In genomic region chr7:56040691-56041090, GRCh38 we compare ENCODE assay signal across 28 cellular contexts. TPM values are rescaled to one million over a fixed set of nuclear protein-coding genes. Genes with fewer than 3 reads are reported as not detected.
"Had no signal": no experiment of that assay in that cellular context is flagged by ENCODE, and none has a peak within 500 bp of the region (broad histone marks: within the 10 kb centered on the region; RNA-seq: fewer than 3 reads in every experiment).

No MANE protein-coding gene starts in this region.

- H3K4me1 Mint-ChIP-seq: brain; central memory CD8-positive, alpha-beta T cell; stimulated activated naive B cell treated with anti-CD40 and anti-IgM and Interleukin-4, amounts not matched to agents 10 μg/mL and 1 μg/mL and 100 μg/mL, for 72 hours had no signal

- DNase-seq: activated CD4-positive, alpha-beta memory T cell treated with anti-CD3 and anti-CD28 coated beads for 36 hours; activated CD4-positive, alpha-beta T cell treated with anti-CD3 and anti-CD28 coated beads for 48 hours; activated gamma-delta T cell; activated naive CD4-positive, alpha-beta T cell treated with anti-CD3 and anti-CD28 coated beads, Interleukin-2, amount 50 U/mL, for 16 hours; aorta; effector memory CD4-positive, alpha-beta T cell; hypothalamus; midbrain; stimulated activated CD4-positive, alpha-beta T cell treated with anti-CD3 and anti-CD28 coated beads, Interleukin-2, amount 100 ng/mL, for 48 hours; stimulated activated CD8-positive, alpha-beta memory T cell treated with anti-CD3 and anti-CD28 coated beads, Interleukin-4, amount 100 ng/mL, for 48 hours; stimulated activated naive B cell treated with anti-CD40 and anti-IgM and Interleukin-4, amounts not matched to agents 10 μg/mL and 1 μg/mL and 100 μg/mL, for 72 hours; SW 1271; T-helper 2 cell; transverse colon had no signal

- H3K27me3 Mint-ChIP-seq: activated CD4-positive, alpha-beta memory T cell treated with anti-CD3 and anti-CD28 coated beads for 36 hours; brain; central memory CD8-positive, alpha-beta T cell; natural killer cell treated with Interleukin-12 subunit alpha and Interleukin-12 subunit beta and Interleukin-15 and Interleukin-18, amount 100 ng/mL, for 72 hours; stimulated activated naive B cell treated with anti-CD40 and anti-IgM and Interleukin-4, amounts not matched to agents 10 μg/mL and 1 μg/mL and 100 μg/mL, for 72 hours had no signal

- H3K27me3 ChIP-seq: esophagus muscularis mucosa, neutrophil, right lobe of liver, transverse colon had no signal

- H3K36me3 Mint-ChIP-seq: natural killer cell treated with Interleukin-12 subunit alpha and Interleukin-12 subunit beta and Interleukin-15 and Interleukin-18, amount 100 ng/mL, for 72 hours had no signal

- H3K79me2 ChIP-seq: parathyroid adenoma had no signal

- H3K9me3 Mint-ChIP-seq: activated CD4-positive, alpha-beta memory T cell treated with anti-CD3 and anti-CD28 coated beads for 36 hours; activated T-helper 1 cell treated with anti-CD3 and anti-CD28 coated beads, Interleukin-12 subunit alpha, Interleukin-12 subunit beta, Interleukin-2, Interleukin-4 antibody, amounts not matched to agents 30 ng/mL and 10 ng/mL and 1 ng/mL, durations not matched to agents 14 hours and 24 hours and 36 hours; brain; central memory CD8-positive, alpha-beta T cell; natural killer cell treated with Interleukin-12 subunit alpha and Interleukin-12 subunit beta and Interleukin-15 and Interleukin-18, amount 100 ng/mL, for 72 hours; stimulated activated naive B cell treated with anti-CD40 and anti-IgM and Interleukin-4, amounts not matched to agents 10 μg/mL and 1 μg/mL and 100 μg/mL, for 72 hours had no signal

- H3K4me2 ChIP-seq: smooth muscle cell had no signal

- H3K9ac ChIP-seq: parathyroid adenoma had no signal

- H3K4me3 Mint-ChIP-seq: activated CD4-positive, alpha-beta memory T cell treated with anti-CD3 and anti-CD28 coated beads for 36 hours; activated T-helper 1 cell treated with anti-CD3 and anti-CD28 coated beads, Interleukin-12 subunit alpha, Interleukin-12 subunit beta, Interleukin-2, Interleukin-4 antibody, amounts not matched to agents 30 ng/mL and 10 ng/mL and 1 ng/mL, durations not matched to agents 14 hours and 24 hours and 36 hours; brain; central memory CD8-positive, alpha-beta T cell; natural killer cell treated with Interleukin-12 subunit alpha and Interleukin-12 subunit beta and Interleukin-15 and Interleukin-18, amount 100 ng/mL, for 72 hours; stimulated activated naive B cell treated with anti-CD40 and anti-IgM and Interleukin-4, amounts not matched to agents 10 μg/mL and 1 μg/mL and 100 μg/mL, for 72 hours had no signal

- H3K27ac Mint-ChIP-seq: activated CD4-positive, alpha-beta memory T cell treated with anti-CD3 and anti-CD28 coated beads for 36 hours; activated T-helper 1 cell treated with anti-CD3 and anti-CD28 coated beads, Interleukin-12 subunit alpha, Interleukin-12 subunit beta, Interleukin-2, Interleukin-4 antibody, amounts not matched to agents 30 ng/mL and 10 ng/mL and 1 ng/mL, durations not matched to agents 14 hours and 24 hours and 36 hours; natural killer cell treated with Interleukin-12 subunit alpha and Interleukin-12 subunit beta and Interleukin-15 and Interleukin-18, amount 100 ng/mL, for 72 hours; stimulated activated naive B cell treated with anti-CD40 and anti-IgM and Interleukin-4, amounts not matched to agents 10 μg/mL and 1 μg/mL and 100 μg/mL, for 72 hours had no signal

- ATAC-seq: natural killer cell treated with Interleukin-12 subunit alpha and Interleukin-12 subunit beta and Interleukin-15 and Interleukin-18, amount 100 ng/mL, for 72 hours; stimulated activated naive B cell treated with anti-CD40 and anti-IgM and Interleukin-4, amounts not matched to agents 10 μg/mL and 1 μg/mL and 100 μg/mL, for 72 hours had no signal

- H3K9me3 ChIP-seq: esophagus muscularis mucosa, neutrophil, right lobe of liver, transverse colon had no signal

- H3K4me1 ChIP-seq: esophagus muscularis mucosa, parathyroid adenoma, right lobe of liver had no signal

- H3K27ac ChIP-seq: esophagus muscularis mucosa, neutrophil, parathyroid adenoma, right lobe of liver, transverse colon had no signal

- H3K4me3 ChIP-seq: esophagus muscularis mucosa, lung, right lobe of liver, smooth muscle cell, transverse colon had no signal

- H3K36me3 ChIP-seq: neutrophil, transverse colon had no signal

- FAIRE-seq: colon, frontal cortex, islet of Langerhans, urothelium cell line had no signal

- H2AFZ ChIP-seq: parathyroid adenoma had no signal

RNA-seq across cellular contexts. Expression of gene PHKG1, which starts 52.1 kb away (rescaled TPM):
- total RNA-seq: smooth muscle cell had no signal
